In the genomic region with DNA sequence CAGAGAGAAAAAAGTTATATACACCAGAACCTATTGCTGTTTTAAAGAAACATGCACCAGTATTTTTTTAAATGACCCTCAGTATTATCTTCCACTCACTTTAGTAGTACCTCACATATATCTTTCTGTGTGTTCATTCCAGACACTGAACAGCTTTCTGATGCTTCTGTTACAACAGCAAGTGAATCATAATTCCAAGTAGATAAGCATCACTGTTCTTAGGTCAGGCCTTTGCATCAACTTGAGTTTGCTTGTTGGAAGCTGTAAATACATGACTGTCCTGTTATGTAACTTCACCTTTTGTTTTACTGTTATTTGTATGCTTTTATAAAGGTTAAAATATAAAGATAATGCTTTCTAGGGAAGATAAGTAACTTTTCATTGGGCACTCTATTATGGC, we compare ENCODE assay signal across 29 cellular contexts.
"Had no signal": no experiment of that assay in that cellular context is flagged by ENCODE, and none has a peak within 500 bp of the region (broad histone marks: within the 10 kb centered on the region; RNA-seq: fewer than 3 reads in every experiment).

No MANE protein-coding gene starts in this region.

- FAIRE-seq: endometrium had no signal

- H3K27ac ChIP-seq: cardiac muscle cell, colonic mucosa, stomach, thyroid gland, upper lobe of left lung, vagina had no signal

- H3K36me3 Mint-ChIP-seq: activated naive CD4-positive, alpha-beta T cell treated with anti-CD3 and anti-CD28 coated beads, Interleukin-2, amount 50 U/mL, for 24 hours; immature natural killer cell; memory B cell; natural killer cell; stimulated activated naive B cell treated with anti-CD40 and anti-IgM and Interleukin-4, amounts not matched to agents 10 μg/mL and 1 μg/mL and 100 μg/mL, for 72 hours had no signal

- H3K27me3 ChIP-seq: colonic mucosa, stomach, thyroid gland, upper lobe of left lung, vagina had no signal

- ATAC-seq: activated CD8-positive, alpha-beta T cell treated with anti-CD3 and anti-CD28 coated beads for 36 hours; activated naive CD8-positive, alpha-beta T cell treated with anti-CD3 and anti-CD28 coated beads, Interleukin-2, amount 50 U/mL, for 24 hours; activated T-cell treated with anti-CD3 and anti-CD28 coated beads, Interleukin-2, amount 50 U/mL, for 4 hours; activated T-helper 17 cell treated with anti-CD3 and anti-CD28 coated beads, Interleukin-2, amount 50 U/mL, for 72 hours; natural killer cell; right cardiac atrium; stimulated activated naive B cell treated with anti-CD40 and anti-IgM and Interleukin-4, amounts not matched to agents 10 μg/mL and 1 μg/mL and 100 μg/mL, for 72 hours had no signal

- H3K4me3 ChIP-seq: cardiac muscle cell, colonic mucosa, stomach, thyroid gland, upper lobe of left lung, vagina had no signal

- H3K27me3 Mint-ChIP-seq: activated B cell treated with CpG ODN at 0.5 μM for 24 hours; activated CD8-positive, alpha-beta T cell treated with anti-CD3 and anti-CD28 coated beads for 36 hours; activated naive CD4-positive, alpha-beta T cell treated with anti-CD3 and anti-CD28 coated beads, Interleukin-2, amount 50 U/mL, for 24 hours; activated naive CD8-positive, alpha-beta T cell treated with anti-CD3 and anti-CD28 coated beads, Interleukin-2, amount 50 U/mL, for 24 hours; activated T-helper 17 cell treated with anti-CD3 and anti-CD28 coated beads, Interleukin-2, amount 50 U/mL, for 72 hours; memory B cell; stimulated activated naive B cell treated with anti-CD40 and anti-IgM and Interleukin-4, amounts not matched to agents 10 μg/mL and 1 μg/mL and 100 μg/mL, for 72 hours had no signal

- H3K4me1 ChIP-seq: colonic mucosa, stomach, thyroid gland, upper lobe of left lung, vagina had no signal

- H3K36me3 ChIP-seq: cardiac muscle cell, colonic mucosa, stomach, thyroid gland, upper lobe of left lung, vagina had no signal

- DNase-seq: activated B cell treated with CpG ODN at 0.5 μM for 24 hours; activated CD4-positive, alpha-beta T cell treated with anti-CD3 and anti-CD28 coated beads, Interleukin-2, amount 50 U/mL, for 1 hour; activated CD8-positive, alpha-beta T cell treated with anti-CD3 and anti-CD28 coated beads for 36 hours; activated gamma-delta T cell treated with Interleukin-2 at 50 U/mL for 16 hours; activated naive CD8-positive, alpha-beta T cell treated with anti-CD3 and anti-CD28 coated beads, Interleukin-2, amount 50 U/mL, for 24 hours; activated T-cell treated with anti-CD3 and anti-CD28 coated beads, Interleukin-2, amount 50 U/mL, for 4 hours; cerebellar nuclear complex; colonic mucosa; effector CD8-positive, alpha-beta T cell; erythroblast; head of caudate nucleus; hypothalamus; immature natural killer cell; natural killer cell; posterior cingulate gyrus; right cardiac atrium; stimulated activated CD4-positive, alpha-beta T cell treated with anti-CD3 and anti-CD28 coated beads, Interleukin-15, amount 100 ng/mL, for 24 hours; stimulated activated CD4-positive, alpha-beta T cell treated with anti-CD3 and anti-CD28 coated beads, Interleukin-2, amount 100 ng/mL, for 24 hours; stimulated activated naive B cell treated with anti-CD40 and anti-IgM and Interleukin-4, amounts not matched to agents 10 μg/mL and 1 μg/mL and 100 μg/mL, for 72 hours; stomach; thyroid gland; upper lobe of left lung had no signal

- H3K27ac Mint-ChIP-seq: activated B cell treated with CpG ODN at 0.5 μM for 24 hours; activated CD8-positive, alpha-beta T cell treated with anti-CD3 and anti-CD28 coated beads for 36 hours; activated naive CD4-positive, alpha-beta T cell treated with anti-CD3 and anti-CD28 coated beads, Interleukin-2, amount 50 U/mL, for 24 hours; activated naive CD8-positive, alpha-beta T cell treated with anti-CD3 and anti-CD28 coated beads, Interleukin-2, amount 50 U/mL, for 24 hours; activated T-helper 17 cell treated with anti-CD3 and anti-CD28 coated beads, Interleukin-2, amount 50 U/mL, for 72 hours; immature natural killer cell; memory B cell; natural killer cell; stimulated activated naive B cell treated with anti-CD40 and anti-IgM and Interleukin-4, amounts not matched to agents 10 μg/mL and 1 μg/mL and 100 μg/mL, for 72 hours; T-helper 2 cell treated with Interferon-gamma antibody and Interleukin-4, amounts not matched to agents 5 μg/mL and 100 μg/mL, for 36 hours had no signal

- H3K9me3 Mint-ChIP-seq: activated B cell treated with CpG ODN at 0.5 μM for 24 hours; activated CD8-positive, alpha-beta T cell treated with anti-CD3 and anti-CD28 coated beads for 36 hours; memory B cell; stimulated activated naive B cell treated with anti-CD40 and anti-IgM and Interleukin-4, amounts not matched to agents 10 μg/mL and 1 μg/mL and 100 μg/mL, for 72 hours; T-helper 2 cell treated with Interferon-gamma antibody and Interleukin-4, amounts not matched to agents 5 μg/mL and 100 μg/mL, for 36 hours had no signal

- H3K9me3 ChIP-seq: colonic mucosa, stomach, thyroid gland, upper lobe of left lung, vagina had no signal

- H3K4me3 Mint-ChIP-seq: activated B cell treated with CpG ODN at 0.5 μM for 24 hours; activated CD8-positive, alpha-beta T cell treated with anti-CD3 and anti-CD28 coated beads for 36 hours; activated naive CD4-positive, alpha-beta T cell treated with anti-CD3 and anti-CD28 coated beads, Interleukin-2, amount 50 U/mL, for 24 hours; activated naive CD8-positive, alpha-beta T cell treated with anti-CD3 and anti-CD28 coated beads, Interleukin-2, amount 50 U/mL, for 24 hours; activated T-cell treated with anti-CD3 and anti-CD28 coated beads, Interleukin-2, amount 50 U/mL, for 4 hours; activated T-helper 17 cell treated with anti-CD3 and anti-CD28 coated beads, Interleukin-2, amount 50 U/mL, for 72 hours; immature natural killer cell; memory B cell; natural killer cell; stimulated activated naive B cell treated with anti-CD40 and anti-IgM and Interleukin-4, amounts not matched to agents 10 μg/mL and 1 μg/mL and 100 μg/mL, for 72 hours; T-helper 2 cell treated with Interferon-gamma antibody and Interleukin-4, amounts not matched to agents 5 μg/mL and 100 μg/mL, for 36 hours had no signal

- H3K4me1 Mint-ChIP-seq: activated B cell treated with CpG ODN at 0.5 μM for 24 hours; activated naive CD4-positive, alpha-beta T cell treated with anti-CD3 and anti-CD28 coated beads, Interleukin-2, amount 50 U/mL, for 24 hours; activated naive CD8-positive, alpha-beta T cell treated with anti-CD3 and anti-CD28 coated beads, Interleukin-2, amount 50 U/mL, for 24 hours; activated T-helper 17 cell treated with anti-CD3 and anti-CD28 coated beads, Interleukin-2, amount 50 U/mL, for 72 hours; immature natural killer cell; memory B cell; natural killer cell; stimulated activated naive B cell treated with anti-CD40 and anti-IgM and Interleukin-4, amounts not matched to agents 10 μg/mL and 1 μg/mL and 100 μg/mL, for 72 hours had no signal
